In the genomic region with DNA sequence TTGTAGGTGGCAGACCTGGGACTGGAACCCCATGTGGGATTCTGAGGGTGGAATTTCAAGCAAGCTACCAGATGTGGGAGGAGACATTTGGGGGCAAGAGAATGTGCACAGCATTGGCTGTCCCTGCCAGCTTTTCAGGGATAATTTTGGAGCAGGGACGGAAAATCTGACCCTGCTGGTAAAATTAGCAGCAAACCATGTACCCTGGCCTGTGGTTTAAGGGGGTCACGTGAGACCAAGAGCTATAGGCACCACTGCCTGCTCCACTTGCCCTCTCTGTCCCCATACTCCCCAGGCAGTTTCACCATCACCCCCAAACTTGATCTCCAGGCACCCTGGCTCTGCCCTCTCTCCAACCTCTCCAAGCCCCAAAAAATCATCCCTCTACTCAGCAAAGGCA, we compare ENCODE assay signal across 16 cellular contexts. TPM values are rescaled to one million over a fixed set of nuclear protein-coding genes. Genes with fewer than 3 reads are reported as not detected.
DNase-seq lines count a peak whose midpoint lies in the region; ATAC-seq and TF ChIP-seq lines count a peak whose summit lies in the region.
"Had no signal": no experiment of that assay in that cellular context is flagged by ENCODE, and none has a peak within 500 bp of the region (broad histone marks: within the 10 kb centered on the region; RNA-seq: fewer than 3 reads in every experiment).

No MANE protein-coding gene starts in this region.

- DNase-seq in H9 (peak; percentile 7), dorsolateral prefrontal cortex (no peak), neuronal stem cell (ENCODE audit: low spot score) (no peak), NOMO-1 (lab: John Stamatoyannopoulos, UW; ENCODE audit: unreplicated experiment in 2 of 2) (no peak)
- no peak for DNase-seq in naive thymus-derived CD4-positive, alpha-beta T cell
- DNase-seq: BE2C; Caco-2; CD8-positive, alpha-beta memory T cell; DND-41; GDM1; IMR-90; KBM-7 had no signal

- H3K4me2 ChIP-seq in BLaER1: peak overlapping the region; percentile 39; the same call in 1 of the 2 replicates
- H3K4me2 ChIP-seq in H9 (ENCODE audit: insufficient read depth, insufficient read length, low read length): no peak overlapping the region
- H3K4me2 ChIP-seq in neuronal stem cell (ENCODE audit: insufficient read depth, low read length, poor library complexity, severe bottlenecking): no peak overlapping the region

- H3K4me1 ChIP-seq in BLaER1 (peaks cover 13% of the 10 kb centered on the region), H9 (ENCODE audit: insufficient read depth, low read length) (peaks cover 4% of the 10 kb centered on the region; the same call in 1 of the 2 replicates), neuronal stem cell (ENCODE audit: control insufficient read depth in 2 of 2, insufficient read depth in 1 of 2, low read depth in 1 of 2, low read length in 2 of 2) (peaks cover 17 to 22% of the 10 kb centered on the region in 2 donors)
- no peaks in the 10 kb centered on the region for H3K4me1 ChIP-seq in naive thymus-derived CD4-positive, alpha-beta T cell (ENCODE audit: control insufficient read depth in 2 of 2, insufficient read depth in 2 of 2, low read length in 2 of 2)
- H3K4me1 ChIP-seq: Caco-2 had no signal

- H3K4me3 Mint-ChIP-seq in H9: 0 out of 5 replicates have a peak overlapping the region, but pooled peaks of 1 of the 2 experiments have one; percentile 11
- no peak overlapping the region for H3K4me3 Mint-ChIP-seq in naive thymus-derived CD4-positive, alpha-beta T cell
- H3K4me3 Mint-ChIP-seq: CD8-positive, alpha-beta memory T cell had no signal

- H2AFZ ChIP-seq in H9 (ENCODE audit: low read length) (no peak overlapping the region), neuronal stem cell (ENCODE audit: low read length) (no peak overlapping the region)

- H3K18ac ChIP-seq in H9 (ENCODE audit: insufficient read length, low read depth, low read length): no peak overlapping the region
- peak overlapping the region; percentile 2 for H3K18ac ChIP-seq in neuronal stem cell (ENCODE audit: low read length)

- no peak overlapping the region; the same call in 1 of the 2 replicates for H3K14ac ChIP-seq in H9 (ENCODE audit: insufficient read depth, low read length)
- no peak overlapping the region for H3K14ac ChIP-seq in neuronal stem cell (ENCODE audit: low read length)

- no peak overlapping the region for H3K23ac ChIP-seq in H9 (ENCODE audit: insufficient read length, low read depth, low read length)
- no peak overlapping the region for H3K23ac ChIP-seq in neuronal stem cell (ENCODE audit: low read depth, low read length, poor library complexity)

- H3K27ac ChIP-seq in BLaER1 (no peak overlapping the region), H9 (ENCODE audit: insufficient read length, low read depth, low read length) (no peak overlapping the region), dorsolateral prefrontal cortex (peak overlapping the region in 45 of 59 donors; percentile 0 to 78 (median 51)), neuronal stem cell (replicated peaks; ENCODE audit: low read length) (no peak overlapping the region)
- H3K27ac ChIP-seq in naive thymus-derived CD4-positive, alpha-beta T cell (ENCODE audit: low read depth, low read length): no peak overlapping the region

- POLR2A ChIA-PET in naive thymus-derived CD4-positive, alpha-beta T cell (lab: Charles Lee): no interaction called here

- H3K9me3 ChIP-seq in BLaER1 (no peaks in the 10 kb centered on the region), H9 (ENCODE audit: control insufficient read depth, low read depth, low read length) (no peaks in the 10 kb centered on the region), neuronal stem cell (replicated peaks in 1 of 2; ENCODE audit: control insufficient read depth in 2 of 2, insufficient read depth in 1 of 2, low read depth in 1 of 2, low read length in 2 of 2) (no peaks in the 10 kb centered on the region)
- no peaks in the 10 kb centered on the region for H3K9me3 ChIP-seq in naive thymus-derived CD4-positive, alpha-beta T cell (ENCODE audit: control insufficient read depth in 2 of 3, low read length in 3 of 3)
- H3K9me3 ChIP-seq: BE2C, Caco-2 had no signal

- H3K79me1 ChIP-seq in H9 (ENCODE audit: insufficient read depth, low read depth, low read length, poor library complexity, severe bottlenecking): no peaks in the 10 kb centered on the region
- no peaks in the 10 kb centered on the region for H3K79me1 ChIP-seq in neuronal stem cell (ENCODE audit: low read depth, low read length)

- H3K27me3 ChIP-seq in BLaER1 (no peaks in the 10 kb centered on the region), H9 (ENCODE audit: insufficient read depth, low read length) (no peaks in the 10 kb centered on the region), dorsolateral prefrontal cortex (no peaks in the 10 kb centered on the region), neuronal stem cell (ENCODE audit: control insufficient read depth in 3 of 3, insufficient read depth in 3 of 3, low read depth in 1 of 3, low read length in 3 of 3) (peaks cover 0 to 3% (median 0%) of the 10 kb centered on the region in 3 experiments)
- H3K27me3 ChIP-seq in naive thymus-derived CD4-positive, alpha-beta T cell (ENCODE audit: control insufficient read depth in 2 of 2, insufficient read depth in 2 of 2, low read length in 2 of 2): peaks cover 0 to 9% of the 10 kb centered on the region in 2 donors
- H3K27me3 ChIP-seq: BE2C had no signal

- CTCF ChIA-PET in naive thymus-derived CD4-positive, alpha-beta T cell (lab: Charles Lee): interaction anchor here (0.6 kb wide), 1 partner anchor 283 kb away, joined by 3 read pairs; no protein-coding TSS in a partner anchor

- no peak overlapping the region for H3T11ph ChIP-seq in H9 (ENCODE audit: low read length)

- H4K91ac ChIP-seq in H9 (ENCODE audit: insufficient read length, low read depth, low read length) (no peak overlapping the region), neuronal stem cell (ENCODE audit: low read depth, low read length, poor library complexity) (no peak overlapping the region)

- H3K4me3 ChIP-seq in BLaER1 (no peak overlapping the region), dorsolateral prefrontal cortex (no peak overlapping the region), neuronal stem cell (ENCODE audit: low read length in 2 of 2) (no peak overlapping the region)
- no peak overlapping the region for H3K4me3 ChIP-seq in naive thymus-derived CD4-positive, alpha-beta T cell (ENCODE audit: low read length)

- TF ChIP-seq CTCF in H9 (conservative IDR thresholded peaks at IDR 0.05): no peak
- no peak for TF ChIP-seq CTCF in dorsolateral prefrontal cortex (IDR thresholded peaks at IDR 0.05 in 54 of 56, conservative IDR thresholded peaks at IDR 0.05 in 2 of 56; ENCODE audit: low read depth in 1 of 56, partially characterized antibody in 56 of 56)

- peaks cover 2% of the 10 kb centered on the region for H3K23me2 ChIP-seq in H9 (ENCODE audit: insufficient read length, low read depth, low read length, poor library complexity, severe bottlenecking)

- peaks cover 41 to 53% of the 10 kb centered on the region in 2 experiments for H3K4me1 Mint-ChIP-seq in H9
- H3K4me1 Mint-ChIP-seq in naive thymus-derived CD4-positive, alpha-beta T cell: no peaks in the 10 kb centered on the region
- H3K4me1 Mint-ChIP-seq: CD8-positive, alpha-beta memory T cell had no signal

- intact Hi-C loops in dorsolateral prefrontal cortex (cut with DNase I): loop anchor here (2.0 to 10.0 kb wide), 7 partner anchors 52 to 400 kb away; partner anchors contain the start of genes AHSA1 (in 1 of the 2), GSTZ1 (in 1 of the 2), POMT2 (in 1 of the 2) and VIPAS39 (in 1 of the 2)
- intact Hi-C loops in naive thymus-derived CD4-positive, alpha-beta T cell (cut with micrococcal nuclease): no loop called here

- no peak overlapping the region for H2BK20ac ChIP-seq in H9 (ENCODE audit: low read depth, low read length, poor library complexity, severe bottlenecking)

- no peak overlapping the region for H2BK5ac ChIP-seq in H9 (ENCODE audit: insufficient read length, low read length)
- H2BK5ac ChIP-seq in neuronal stem cell (ENCODE audit: low read length): no peak overlapping the region

- ATAC-seq in GM21390 (IDR thresholded peaks at IDR 0.05; ENCODE audit: unreplicated experiment): no peak
- no peak for ATAC-seq in naive thymus-derived CD4-positive, alpha-beta T cell

- peaks cover 0 to 4% of the 10 kb centered on the region in 2 experiments; a peak in 2 of 5 replicates for H3K9me3 Mint-ChIP-seq in H9
- H3K9me3 Mint-ChIP-seq in naive thymus-derived CD4-positive, alpha-beta T cell: peaks cover 0 to 6% (median 0%) of the 10 kb centered on the region in 11 donors

- H4K5ac ChIP-seq in H9 (ENCODE audit: insufficient read length, low read depth, low read length): no peak overlapping the region

- H4K8ac ChIP-seq in H9 (replicated peaks; ENCODE audit: insufficient read length, low read depth, low read length) (no peak overlapping the region), neuronal stem cell (ENCODE audit: low read depth, low read length) (no peak overlapping the region)

- H3K36me3 Mint-ChIP-seq in H9 (ENCODE audit: insufficient read depth in 1 of 3, low read depth in 3 of 3): no peaks in the 10 kb centered on the region; a peak in 1 of 7 replicates
- H3K36me3 Mint-ChIP-seq in naive thymus-derived CD4-positive, alpha-beta T cell: peaks cover 0 to 5% (median 0%) of the 10 kb centered on the region in 5 donors

- H2BK120ac ChIP-seq in H9 (ENCODE audit: low read depth, low read length, poor library complexity, severe bottlenecking) (no peak overlapping the region), neuronal stem cell (ENCODE audit: low read depth, low read length) (no peak overlapping the region)

- H3K9ac ChIP-seq in BLaER1: no peak overlapping the region
- no peak overlapping the region for H3K9ac ChIP-seq in H9 (ENCODE audit: extremely low read depth, insufficient read length, low read length)
- no peak overlapping the region for H3K9ac ChIP-seq in neuronal stem cell (ENCODE audit: low read depth, low read length, poor library complexity)

- no peak overlapping the region for H2BK15ac ChIP-seq in H9 (ENCODE audit: low read depth, low read length)
- H2BK15ac ChIP-seq in neuronal stem cell (ENCODE audit: low read length): no peak overlapping the region

- H3K56ac ChIP-seq in H9 (ENCODE audit: insufficient read length, low read depth, low read length): no peak overlapping the region

- H3K36me3 ChIP-seq in BLaER1 (no peaks in the 10 kb centered on the region), neuronal stem cell (replicated peaks in 1 of 2; ENCODE audit: control insufficient read depth in 2 of 2, insufficient read depth in 2 of 2, low read length in 2 of 2) (no peaks in the 10 kb centered on the region)
- H3K36me3 ChIP-seq in naive thymus-derived CD4-positive, alpha-beta T cell (ENCODE audit: control insufficient read depth in 2 of 3, insufficient read depth in 3 of 3, low read length in 3 of 3): no peaks in the 10 kb centered on the region
- H3K36me3 ChIP-seq: BE2C had no signal

- H3K27me3 Mint-ChIP-seq in H9 (ENCODE audit: low read depth): peaks cover 2% of the 10 kb centered on the region; the same call in 1 of the 2 replicates
- H3K27me3 Mint-ChIP-seq in naive thymus-derived CD4-positive, alpha-beta T cell: peaks cover 45 to 56% (median 53%) of the 10 kb centered on the region in 5 donors

- H3K27ac Mint-ChIP-seq in H9: no peak overlapping the region; a peak in 1 of 7 replicates
- no peak overlapping the region for H3K27ac Mint-ChIP-seq in naive thymus-derived CD4-positive, alpha-beta T cell
- H3K27ac Mint-ChIP-seq: CD8-positive, alpha-beta memory T cell had no signal

- H3K4ac ChIP-seq in H9 (ENCODE audit: low read depth, low read length): no peak overlapping the region
- no peak overlapping the region for H3K4ac ChIP-seq in neuronal stem cell (ENCODE audit: low read length)

- WGBS in H9 (ENCODE audit: extremely low coverage, insufficient read length, low lambda C conversion rate): no CpG with 5 or more reads among the region's 2 CpGs
- no CpG with 5 or more reads among the region's 2 CpGs for WGBS in neuronal stem cell (ENCODE audit: extremely low coverage in 2 of 2, insufficient read length in 2 of 2, insufficient replicate concordance in 1 of 2), 2 donors

- H2BK12ac ChIP-seq in H9 (ENCODE audit: insufficient read length, low read depth, low read length) (no peak overlapping the region), neuronal stem cell (ENCODE audit: low read length) (no peak overlapping the region)

- H4K20me1 ChIP-seq in BLaER1 (no peaks in the 10 kb centered on the region), H9 (ENCODE audit: control insufficient read depth, insufficient read depth, insufficient read length) (peaks cover 3% of the 10 kb centered on the region)

- H2AK5ac ChIP-seq in H9 (ENCODE audit: insufficient read length, low read length) (no peak overlapping the region), neuronal stem cell (ENCODE audit: low read depth, low read length) (no peak overlapping the region)

- no peaks in the 10 kb centered on the region for H3K79me2 ChIP-seq in H9 (ENCODE audit: insufficient read depth, low read length)

RNA-seq across cellular contexts. Expression of gene ZDHHC22, which starts 13.5 kb away (rescaled TPM):
- total RNA-seq in H9 (2021) (11.3 and 11.9 TPM in 2 replicates), dorsolateral prefrontal cortex (100 to 1,000 TPM in 1 of 120 experiments, 10 to 100 TPM in 119; 19.6 to 100 (median 62.4) TPM)
- 0.53 TPM for polyA plus RNA-seq in neuronal stem cell (2013, experiment 1 of 2)
- polyA plus RNA-seq in neuronal stem cell (2013, experiment 2 of 2): 0.54 TPM
- total RNA-seq in naive thymus-derived CD4-positive, alpha-beta T cell: not detected
- not detected for polyA plus RNA-seq in naive thymus-derived CD4-positive, alpha-beta T cell
- total RNA-seq: Caco-2; CD8-positive, alpha-beta memory T cell; HT-29; IMR-90 had no signal
- polyA plus RNA-seq: AG04450; CD8-positive, alpha-beta memory T cell; IMR-90 had no signal

RNA-seq across cellular contexts. Expression of gene TMEM63C, which starts 26.5 kb away (rescaled TPM):
- total RNA-seq in H9 (2021) (1.7 and 2.2 TPM in 2 replicates), dorsolateral prefrontal cortex (100 to 1,000 TPM in 1 of 120 experiments, 10 to 100 TPM in 119; 19.9 to 103 (median 62.0) TPM)
- polyA plus RNA-seq in neuronal stem cell (2013, experiment 1 of 2): 1.9 TPM
- polyA plus RNA-seq in neuronal stem cell (2013, experiment 2 of 2): 1.9 TPM
- 1 to 10 TPM in 2 of 5 experiments, under 1 TPM in 3; 0.46 to 4.9 (median 0.80) TPM for total RNA-seq in naive thymus-derived CD4-positive, alpha-beta T cell
- polyA plus RNA-seq in naive thymus-derived CD4-positive, alpha-beta T cell: not detected
- polyA plus RNA-seq: AG04450, IMR-90 had no signal

RNA-seq across cellular contexts. Expression of gene CIPC, which starts 57.0 kb away (rescaled TPM):
- 22.2 and 23.4 TPM in 2 replicates for total RNA-seq in H9 (2021)
- total RNA-seq in dorsolateral prefrontal cortex: 100 to 1,000 TPM in 30 of 120 experiments, 10 to 100 TPM in 90; 63.6 to 149 (median 93.0) TPM
- polyA plus RNA-seq in neuronal stem cell (2013, experiment 1 of 2): 14.2 TPM
- polyA plus RNA-seq in neuronal stem cell (2013, experiment 2 of 2): 14.6 TPM
- total RNA-seq in naive thymus-derived CD4-positive, alpha-beta T cell: 10 to 100 TPM in 4 of 5 experiments, 1 to 10 TPM in 1; 5.5 to 14.2 (median 12.9) TPM
- polyA plus RNA-seq in naive thymus-derived CD4-positive, alpha-beta T cell: 1 to 10 TPM; 4.3 to 8.4 TPM

Comparison
In these comparisons a context has a peak if more than half of its experiments do, and no peak if none do; other contexts are left out.
1. H3K27ac ChIP-seq: peak in dorsolateral prefrontal cortex (45 of 59); none in BLaER1 (single experiment), H9 (single experiment), neuronal stem cell (single experiment) and naive thymus-derived CD4-positive, alpha-beta T cell (single experiment).
2. RNA of gene ZDHHC22, which starts 13.5 kb away (total RNA-seq): 19.6 to 100 TPM in dorsolateral prefrontal cortex and 11.3 to 11.9 TPM in H9; not detected in naive thymus-derived CD4-positive, alpha-beta T cell; every median in the first group is over 10 times any median in the second.
3. intact Hi-C loops: an anchor here in dorsolateral prefrontal cortex (2.0 to 10.0 kb wide); none called in naive thymus-derived CD4-positive, alpha-beta T cell.